Comparison of ENCODE assay signal across 21 cellular contexts in genomic region chr3:23444386-23444785, GRCh38.
DNase-seq lines count a peak whose midpoint lies in the region; ATAC-seq, FAIRE-seq and TF ChIP-seq lines count a peak whose summit lies in the region.
"Had no signal": no experiment of that assay in that cellular context is flagged by ENCODE, and none has a peak within 500 bp of the region (broad histone marks: within the 10 kb centered on the region; RNA-seq: fewer than 3 reads in every experiment).

No MANE protein-coding gene starts in this region.

- no peak overlapping the region for H2AK5ac ChIP-seq in trophoblast cell (ENCODE audit: low read length)

- no CpG with 5 or more reads among the region's 1 CpG for WGBS in trophoblast cell (ENCODE audit: extremely low coverage, insufficient coverage, insufficient read length)

- H4K91ac ChIP-seq in trophoblast cell (ENCODE audit: low read depth, low read length), result no peak overlapping the region

- H3K9me2 ChIP-seq in PC-3 (replicated peaks; ENCODE audit: low read length), result no peaks in the 10 kb centered on the region

- no peak for DNase-seq in GM10266 (ENCODE audit: extremely low spot score)
- DNase-seq in GM19239 (ENCODE audit: insufficient read length, low spot score), result no peak
- DNase-seq in PC-3, result no peak
- no peak for DNase-seq in middle frontal gyrus (ENCODE audit: extremely low spot score, low spot score)
- DNase-seq in trophoblast cell, result no peak
- no peak for DNase-seq in breast epithelium (ENCODE audit: low spot score in 2 of 2)
- DNase-seq: AML-193, DMS79, GOT3, Kasumi-1, MM.1S, NCI-H1436 treated with DMSO at 0.1 percent for 48 hours, NCI-H446 treated with DMSO at 0.1 percent for 48 hours, NCI-H69, RPMI8226, SIG-M5, T-helper 1 cell had no signal

- intact Hi-C loops in PC-3 (cut with micrococcal nuclease) (no loop called here), breast epithelium (cut with DNase I; ENCODE audit: low total_unique reads) (no loop called here)

- H3K4me3 ChIP-seq in PC-3 (ENCODE audit: low read length) (no peak overlapping the region), trophoblast cell (ENCODE audit: low read depth, low read length) (no peak overlapping the region), breast epithelium (no peak overlapping the region)

- H4K20me1 ChIP-seq in PC-3 (ENCODE audit: low read length), result no peaks in the 10 kb centered on the region

- FAIRE-seq in GM19239 (lab: Jason Lieb, UNC), result peak; percentile 26

- no peaks in the 10 kb centered on the region for H3K36me3 ChIP-seq in PC-3 (ENCODE audit: low read depth, low read length)
- no peaks in the 10 kb centered on the region for H3K36me3 ChIP-seq in trophoblast cell (ENCODE audit: control insufficient read depth in 1 of 2, insufficient read depth in 2 of 2, low read length in 2 of 2)
- no peaks in the 10 kb centered on the region for H3K36me3 ChIP-seq in breast epithelium

- TF ChIP-seq CTCF in GM10266 (IDR thresholded peaks at IDR 0.05; ENCODE audit: control insufficient read depth, insufficient read depth, low read depth, missing control alignments), result peak; percentile 9
- TF ChIP-seq CTCF in PC-3 (conservative IDR thresholded peaks at IDR 0.05; ENCODE audit: low read depth, low read length), result peak; percentile 26; the same call in 1 of the 2 replicates
- TF ChIP-seq CTCF in breast epithelium (IDR thresholded peaks at IDR 0.05), result no peak

- no peak overlapping the region for H4K8ac ChIP-seq in trophoblast cell (ENCODE audit: low read depth, low read length)

- no peak overlapping the region for H3K4ac ChIP-seq in trophoblast cell (ENCODE audit: low read depth, low read length)

- CTCF ChIA-PET in PC-3 (lab: Charles Lee), result no interaction called here

- H2BK12ac ChIP-seq in trophoblast cell (ENCODE audit: low read length), result no peak overlapping the region

- H2AFZ ChIP-seq in PC-3 (ENCODE audit: low read length) (no peak overlapping the region), trophoblast cell (ENCODE audit: insufficient read depth, low read length, poor library complexity) (no peak overlapping the region)

- H3K27me3 ChIP-seq in PC-3 (ENCODE audit: low read length) (no peaks in the 10 kb centered on the region), trophoblast cell (ENCODE audit: insufficient read depth, low read length) (no peaks in the 10 kb centered on the region), breast epithelium (no peaks in the 10 kb centered on the region)

- H2BK120ac ChIP-seq in trophoblast cell (ENCODE audit: insufficient read depth, low read length, poor library complexity), result no peak overlapping the region

- H3K4me1 ChIP-seq in PC-3 (ENCODE audit: insufficient read depth, low read length) (no peaks in the 10 kb centered on the region), trophoblast cell (ENCODE audit: control insufficient read depth in 1 of 2, insufficient read depth in 2 of 2, low read length in 2 of 2) (no peaks in the 10 kb centered on the region), breast epithelium (no peaks in the 10 kb centered on the region)

- no peaks in the 10 kb centered on the region for H3K79me1 ChIP-seq in trophoblast cell (ENCODE audit: low read length)

- H3K79me2 ChIP-seq in PC-3 (ENCODE audit: low read length) (no peaks in the 10 kb centered on the region), trophoblast cell (ENCODE audit: control insufficient read depth, insufficient read depth, low read length, poor library complexity) (no peaks in the 10 kb centered on the region)

- H3K9ac ChIP-seq in PC-3 (ENCODE audit: low read length), result no peak overlapping the region
- H3K9ac ChIP-seq in trophoblast cell (ENCODE audit: low read length), result no peak overlapping the region

- H3K9me3 ChIP-seq in PC-3 (ENCODE audit: low read length), result no peaks in the 10 kb centered on the region
- H3K9me3 ChIP-seq in trophoblast cell (ENCODE audit: insufficient read depth, low read depth, low read length), result no peaks in the 10 kb centered on the region
- H3K9me3 ChIP-seq in breast epithelium, result no peaks in the 10 kb centered on the region

- no TSS peak for BruUV-seq in PC-3 (replicated peaks; lab: Mats Ljungman, UMichigan)

- H3K27ac ChIP-seq in PC-3 (ENCODE audit: low read length), result no peak overlapping the region
- H3K27ac ChIP-seq in trophoblast cell (ENCODE audit: low read depth, low read length), result no peak overlapping the region
- no peak overlapping the region for H3K27ac ChIP-seq in breast epithelium
- H3K27ac ChIP-seq: 22Rv1, C4-2B had no signal

- no peaks in the 10 kb centered on the region for H3F3A ChIP-seq in PC-3 (ENCODE audit: low read length, unreplicated experiment)

- POLR2A ChIA-PET in PC-3 (lab: Charles Lee; ENCODE audit: unreplicated experiment), result no interaction called here

- no peak overlapping the region for H3K14ac ChIP-seq in trophoblast cell (ENCODE audit: low read length)

- H3K18ac ChIP-seq in trophoblast cell (ENCODE audit: low read length), result no peak overlapping the region

- H4K12ac ChIP-seq in trophoblast cell (ENCODE audit: low read depth, low read length), result no peak overlapping the region

- peak; percentile 33 for ATAC-seq in HG03139 (IDR thresholded peaks at IDR 0.05; ENCODE audit: unreplicated experiment)
- ATAC-seq in PC-3, result no peak
- ATAC-seq in HG02885 (IDR thresholded peaks at IDR 0.05; ENCODE audit: poor library complexity, unreplicated experiment), result no peak

- no peak overlapping the region for H3K4me2 ChIP-seq in PC-3 (ENCODE audit: low read length)
- H3K4me2 ChIP-seq in trophoblast cell (ENCODE audit: low read length), result no peak overlapping the region

- no peak overlapping the region for H2BK5ac ChIP-seq in trophoblast cell (ENCODE audit: low read depth, low read length, poor library complexity)

- no peak for TF ChIP-seq POLR2A in breast epithelium (IDR thresholded peaks at IDR 0.05)

- H3K23ac ChIP-seq in trophoblast cell (ENCODE audit: low read length), result no peak overlapping the region

Comparison
In these comparisons a context has a peak if more than half of its experiments do, and no peak if none do; other contexts are left out.
1. CTCF ChIP-seq: peak in GM10266 (single experiment) and PC-3 (single experiment); none in breast epithelium (0 of 3).